16 cellular contexts compared by ENCODE assay signal in genomic region chr12:58833844-58834243, GRCh38.
A peak's percentile ranks its signal among the peaks of the same experiment; 100 is the strongest.
DNase-seq lines count a peak whose midpoint lies in the region; ATAC-seq and TF ChIP-seq lines count a peak whose summit lies in the region.
"Had no signal": no experiment of that assay in that cellular context is flagged by ENCODE, and none has a peak within 500 bp of the region (broad histone marks: within the 10 kb centered on the region; RNA-seq: fewer than 3 reads in every experiment).

No MANE protein-coding gene starts in this region.

- H3K27me3 Mint-ChIP-seq in activated CD4-positive, alpha-beta T cell treated with anti-CD3 and anti-CD28 coated beads for 36 hours, result no peaks in the 10 kb centered on the region
- H3K27me3 Mint-ChIP-seq: activated CD8-positive, alpha-beta memory T cell treated with anti-CD3 and anti-CD28 coated beads, Interleukin-2, amount 10 ng/mL, durations not matched to agents 7 days and 5 days; activated naive CD4-positive, alpha-beta T cell treated with anti-CD3 and anti-CD28 coated beads, Interleukin-2, amount 50 U/mL, for 24 hours had no signal

- POLR2A ChIA-PET in activated CD4-positive, alpha-beta T cell treated with anti-CD3 and anti-CD28 coated beads for 36 hours (lab: Charles Lee), result no interaction called here

- no peaks in the 10 kb centered on the region for H3K79me2 ChIP-seq in parathyroid adenoma

- TF ChIP-seq CTCF in parathyroid adenoma (IDR thresholded peaks at IDR 0.05), result peak; percentile 28

- peaks cover 7% of the 10 kb centered on the region for H3K9me3 Mint-ChIP-seq in activated CD4-positive, alpha-beta T cell treated with anti-CD3 and anti-CD28 coated beads for 36 hours (ENCODE audit: low read depth)

- no peak for ATAC-seq in activated CD4-positive, alpha-beta T cell treated with anti-CD3 and anti-CD28 coated beads for 36 hours
- ATAC-seq in HG02642 (IDR thresholded peaks at IDR 0.05; ENCODE audit: poor library complexity, unreplicated experiment), result no peak
- ATAC-seq: activated CD8-positive, alpha-beta memory T cell treated with anti-CD3 and anti-CD28 coated beads, Interleukin-2, amount 10 ng/mL, durations not matched to agents 7 days and 5 days had no signal

- no peaks in the 10 kb centered on the region for H3K4me1 Mint-ChIP-seq in activated CD4-positive, alpha-beta T cell treated with anti-CD3 and anti-CD28 coated beads for 36 hours
- H3K4me1 Mint-ChIP-seq: activated CD8-positive, alpha-beta memory T cell treated with anti-CD3 and anti-CD28 coated beads, Interleukin-2, amount 10 ng/mL, durations not matched to agents 7 days and 5 days; activated naive CD4-positive, alpha-beta T cell treated with anti-CD3 and anti-CD28 coated beads, Interleukin-2, amount 50 U/mL, for 24 hours had no signal

- no peaks in the 10 kb centered on the region for H3K9me3 ChIP-seq in parathyroid adenoma (ENCODE audit: control insufficient read depth, low read length)

- in situ Hi-C loops in SK-MEL-5 (cut with HindIII; ENCODE audit: low pct_unique_long_range_greater_than_20kb, low sequenced_read_pairs), result no loop called here

- H3K36me3 ChIP-seq in parathyroid adenoma (ENCODE audit: control insufficient read depth, insufficient read depth, low read length), result no peaks in the 10 kb centered on the region
- H3K36me3 ChIP-seq: tibial nerve had no signal

- no peak overlapping the region for H3K4me3 Mint-ChIP-seq in activated CD4-positive, alpha-beta T cell treated with anti-CD3 and anti-CD28 coated beads for 36 hours
- H3K4me3 Mint-ChIP-seq: activated CD8-positive, alpha-beta memory T cell treated with anti-CD3 and anti-CD28 coated beads, Interleukin-2, amount 10 ng/mL, durations not matched to agents 7 days and 5 days; activated naive CD4-positive, alpha-beta T cell treated with anti-CD3 and anti-CD28 coated beads, Interleukin-2, amount 50 U/mL, for 24 hours had no signal

- no peak overlapping the region for H2AFZ ChIP-seq in parathyroid adenoma

- no peak overlapping the region for H3K9ac ChIP-seq in parathyroid adenoma

- CTCF ChIA-PET in activated CD4-positive, alpha-beta T cell treated with anti-CD3 and anti-CD28 coated beads for 36 hours (lab: Charles Lee), result interaction anchor here (0.7 to 1.3 kb wide), 2 partner anchors 10 to 24 kb away, joined by 3 read pairs; no protein-coding TSS in a partner anchor

- intact Hi-C loops in activated CD4-positive, alpha-beta T cell treated with anti-CD3 and anti-CD28 coated beads for 36 hours (cut with DNase I, micrococcal nuclease), result no loop called here

- no peak overlapping the region for H3K27ac ChIP-seq in parathyroid adenoma
- H3K27ac ChIP-seq: RWPE1, tibial nerve had no signal

- no peak overlapping the region for H3K4me2 ChIP-seq in parathyroid adenoma (ENCODE audit: low read length)

- no peaks in the 10 kb centered on the region for H3K4me1 ChIP-seq in parathyroid adenoma
- H3K4me1 ChIP-seq: tibial nerve had no signal

- no peaks in the 10 kb centered on the region for H3K36me3 Mint-ChIP-seq in activated CD4-positive, alpha-beta T cell treated with anti-CD3 and anti-CD28 coated beads for 36 hours (ENCODE audit: low read depth)
- H3K36me3 Mint-ChIP-seq: activated CD8-positive, alpha-beta memory T cell treated with anti-CD3 and anti-CD28 coated beads, Interleukin-2, amount 10 ng/mL, durations not matched to agents 7 days and 5 days; activated naive CD4-positive, alpha-beta T cell treated with anti-CD3 and anti-CD28 coated beads, Interleukin-2, amount 50 U/mL, for 24 hours had no signal

- DNase-seq in NCI-H1436 treated with DMSO at 0.1 percent for 48 hours (lab: John Stamatoyannopoulos, UW) (peak; percentile 18), NCI-H1436 (lab: John Stamatoyannopoulos, UW) (no peak), NCI-H187 treated with DMSO at 0.1 percent for 48 hours (lab: John Stamatoyannopoulos, UW) (peak; percentile 72), SK-MEL-5 (ENCODE audit: low read depth, low spot score) (peak; percentile 27)
- DNase-seq in activated CD4-positive, alpha-beta T cell treated with anti-CD3 and anti-CD28 coated beads for 36 hours, result no peak
- no peak for DNase-seq in stimulated activated CD4-positive, alpha-beta T cell treated with anti-CD3 and anti-CD28 coated beads, Interleukin-2, amount 100 ng/mL, for 48 hours
- DNase-seq: 8988T; activated CD8-positive, alpha-beta memory T cell treated with anti-CD3 and anti-CD28 coated beads, Interleukin-2, amount 10 ng/mL, durations not matched to agents 7 days and 5 days; DMS 273 treated with DMSO at 0.1 percent for 48 hours; nucleus accumbens; stimulated activated CD4-positive, alpha-beta T cell treated with anti-CD3 and anti-CD28 coated beads, Interleukin-12 subunit alpha, Interleukin-12 subunit beta, amount 100 ng/mL, for 4 hours had no signal

- H3K27ac Mint-ChIP-seq in activated CD4-positive, alpha-beta T cell treated with anti-CD3 and anti-CD28 coated beads for 36 hours, result no peak overlapping the region
- H3K27ac Mint-ChIP-seq: activated CD8-positive, alpha-beta memory T cell treated with anti-CD3 and anti-CD28 coated beads, Interleukin-2, amount 10 ng/mL, durations not matched to agents 7 days and 5 days; activated naive CD4-positive, alpha-beta T cell treated with anti-CD3 and anti-CD28 coated beads, Interleukin-2, amount 50 U/mL, for 24 hours had no signal

- no peaks in the 10 kb centered on the region for H3K27me3 ChIP-seq in parathyroid adenoma (ENCODE audit: control insufficient read depth, insufficient read depth, low read length)
- H3K27me3 ChIP-seq: tibial nerve had no signal

- no peak overlapping the region for H3K4me3 ChIP-seq in parathyroid adenoma (ENCODE audit: low read depth, low read length)
- H3K4me3 ChIP-seq: tibial nerve had no signal

Comparison
In these comparisons a context has a peak if more than half of its experiments do, and no peak if none do; other contexts are left out.
1. DNase-seq: peak in NCI-H1436 treated with DMSO at 0.1 percent for 48 hours (single experiment), NCI-H187 treated with DMSO at 0.1 percent for 48 hours (single experiment) and SK-MEL-5 (single experiment); none in NCI-H1436 (single experiment), activated CD4-positive, alpha-beta T cell treated with anti-CD3 and anti-CD28 coated beads for 36 hours (single experiment) and stimulated activated CD4-positive, alpha-beta T cell treated with anti-CD3 and anti-CD28 coated beads, Interleukin-2, amount 100 ng/mL, for 48 hours (0 of 2).